8 cellular contexts compared by ENCODE assay signal in genomic region chr5:82277987-82278710, GRCh38. TPM values are rescaled to one million over a fixed set of nuclear protein-coding genes. Genes with fewer than 3 reads are reported as not detected.
DNase-seq lines count a peak whose midpoint lies in the region; TF ChIP-seq lines count a peak whose summit lies in the region.

Gene RPS23 (minus strand): TSS chr5:82278354. CDS start chr5:82278323, 31 bp downstream.

- no peaks in the 10 kb centered on the region for H3K9me3 Mint-ChIP-seq in endodermal cell

- H3K9me3 ChIP-seq in endodermal cell (ENCODE audit: control insufficient read depth, low read length): no peaks in the 10 kb centered on the region

- peak within 1 kb of the TSS; percentile 100 for H3K27ac Mint-ChIP-seq in endodermal cell

- H3K4me3 Mint-ChIP-seq in endodermal cell: peak within 1 kb of the TSS; percentile 89

- no peaks in the 10 kb centered on the region for H3K27me3 Mint-ChIP-seq in endodermal cell (ENCODE audit: insufficient read depth)

- H3K4me1 Mint-ChIP-seq in endodermal cell: peaks cover 11% of the 10 kb centered on the region

- DNase-seq in COLO668 (lab: John Stamatoyannopoulos, UW; ENCODE audit: unreplicated experiment) (peak; percentile 87), GM20000 (ENCODE audit: low spot score) (peak; percentile 88), HT-29 (ENCODE audit: low spot score) (peak; percentile 94), NOMO-1 treated with dmso at 0.1 percent for 144 hours (lab: John Stamatoyannopoulos, UW; ENCODE audit: unreplicated experiment) (peak; percentile 88), endodermal cell (peak; percentile 94), mesenteric fat pad (ENCODE audit: low spot score) (peak; percentile 93)
- DNase-seq in activated CD8-positive, alpha-beta memory T cell treated with anti-CD3 and anti-CD28 coated beads for 48 hours (ENCODE audit: low read depth in 2 of 3, low spot score in 2 of 3): peak; percentile 67 to 79 (median 71)
- DNase-seq in stimulated activated CD8-positive, alpha-beta memory T cell treated with anti-CD3 and anti-CD28 coated beads, Interleukin-15, amount 100 ng/mL, for 24 hours (ENCODE audit: low read depth): peak; percentile 79

- peaks cover 37% of the 10 kb centered on the region for H3K36me3 ChIP-seq in endodermal cell (ENCODE audit: control insufficient read depth, insufficient read depth, low read length)

- no peaks in the 10 kb centered on the region for H3K27me3 ChIP-seq in endodermal cell (ENCODE audit: control insufficient read depth, insufficient read depth, low read length, poor library complexity, severe bottlenecking)

- peak within 1 kb of the TSS; percentile 95 for H3K27ac ChIP-seq in endodermal cell (ENCODE audit: low read depth, low read length)

- no peaks in the 10 kb centered on the region for H3K4me1 ChIP-seq in endodermal cell (ENCODE audit: control insufficient read depth, insufficient read depth, low read length)

- WGBS in endodermal cell (ENCODE audit: insufficient coverage in 1 of 2, insufficient read length in 1 of 2), 2 experiments: 0% methylated on average over 16 to 60 of the region's 60 CpGs

- peak within 1 kb of the TSS; percentile 92 for H3K9ac ChIP-seq in endodermal cell (ENCODE audit: extremely low read depth, low read length, poor library complexity, severe bottlenecking)

- peaks cover 39% of the 10 kb centered on the region for H3K36me3 Mint-ChIP-seq in endodermal cell (ENCODE audit: low read depth)

- H3K4me3 ChIP-seq in endodermal cell (ENCODE audit: low read length): peak within 1 kb of the TSS; percentile 89

- TF ChIP-seq CTCF in GM20000 (IDR thresholded peaks at IDR 0.05; ENCODE audit: extremely low read depth, missing control alignments): no peak
- no peak for TF ChIP-seq CTCF in endodermal cell (conservative IDR thresholded peaks at IDR 0.05)

RNA-seq across cellular contexts. Expression of gene RPS23, which starts in this region (rescaled TPM):
- total RNA-seq in HT-29 (2014; rRNA removed; shearing (Covaris generic)): 1,675 and 2,287 TPM in 2 replicates
- total RNA-seq in endodermal cell (1,000 to 10,000 TPM; 2,365 to 2,370 TPM), mesenteric fat pad (1,552 TPM)
- 2,700 TPM for polyA plus RNA-seq in endodermal cell (2013, experiment 1 of 2)
- 2,427 TPM for polyA plus RNA-seq in endodermal cell (2013, experiment 2 of 2)

Comparison
In these comparisons a context has a peak if more than half of its experiments do, and no peak if none do; other contexts are left out.
1. Peak in every context shown above with its lines: DNase-seq, H3K4me3 ChIP-seq and H3K27ac ChIP-seq.